19 cellular contexts compared by ENCODE assay signal in genomic region chr16:22255335-22255734, GRCh38. TPM values are rescaled to one million over a fixed set of nuclear protein-coding genes. Genes with fewer than 3 reads are reported as not detected.
DNase-seq lines count a peak whose midpoint lies in the region; ATAC-seq, FAIRE-seq and TF ChIP-seq lines count a peak whose summit lies in the region.
"Had no signal": no experiment of that assay in that cellular context is flagged by ENCODE, and none has a peak within 500 bp of the region (broad histone marks: within the 10 kb centered on the region; RNA-seq: fewer than 3 reads in every experiment).

No MANE protein-coding gene starts in this region.

- H2BK20ac ChIP-seq in H1 (ENCODE audit: low read length): no peak overlapping the region

- H3K23ac ChIP-seq in H1 (ENCODE audit: insufficient read length): no peak overlapping the region

- 94% methylated on average over 1 of the region's 1 CpG for WGBS in SK-N-SH (ENCODE audit: low lambda C conversion rate)
- 67% methylated on average over 1 of the region's 1 CpG; no CpG with 5 or more reads in 1 of the 2 experiments for WGBS in H1 (ENCODE audit: extremely low coverage in 1 of 2, insufficient coverage in 1 of 2, insufficient read length in 1 of 2, insufficient replicate concordance in 2 of 2, low coverage in 1 of 2, low lambda C conversion rate in 2 of 2, missing lambda C conversion rate in 1 of 2), 2 experiments

- ATAC-seq in SK-N-SH treated with all-trans-retinoic acid at 6 μM for 48 hours (no peak), HCT116 (no peak), GM18517 (IDR thresholded peaks at IDR 0.05; ENCODE audit: unreplicated experiment) (no peak)
- ATAC-seq: PC-3 had no signal

- no peak overlapping the region for H2BK120ac ChIP-seq in H1 (replicated peaks; ENCODE audit: low read depth, low read length)

- H2BK12ac ChIP-seq in H1 (ENCODE audit: low read depth, low read length): no peak overlapping the region

- H3K56ac ChIP-seq in H1 (replicated peaks; ENCODE audit: insufficient read length, low read depth, low read length): no peak overlapping the region

- H3K27me3 ChIP-seq in SK-N-SH (ENCODE audit: insufficient read depth): no peaks in the 10 kb centered on the region
- H3K27me3 ChIP-seq in HCT116 (ENCODE audit: insufficient read depth, low read length): no peaks in the 10 kb centered on the region
- no peaks in the 10 kb centered on the region for H3K27me3 ChIP-seq in H1 (replicated peaks in 1 of 4; ENCODE audit: control insufficient read depth in 3 of 4, extremely low read depth in 1 of 4, insufficient read depth in 3 of 4, low read length in 3 of 4)

- H3K4me2 ChIP-seq in SK-N-SH (no peak overlapping the region), HCT116 (ENCODE audit: low read length) (no peak overlapping the region), H1 (ENCODE audit: insufficient read depth in 1 of 2, low read depth in 2 of 2, low read length in 2 of 2) (no peak overlapping the region)

- H3K36me3 ChIP-seq in SK-N-SH (replicated peaks in 1 of 2; ENCODE audit: control insufficient read depth in 1 of 2, insufficient read depth in 2 of 2, low read length in 1 of 2) (peaks cover 23 to 44% of the 10 kb centered on the region in 2 experiments), HCT116 (ENCODE audit: control insufficient read depth in 1 of 2, insufficient read depth in 2 of 2, low read length in 2 of 2) (peaks cover 18 to 51% of the 10 kb centered on the region in 2 experiments), H1 (ENCODE audit: control insufficient read depth in 2 of 4, insufficient read depth in 4 of 4, low read length in 3 of 4) (peaks cover 6 to 40% (median 23%) of the 10 kb centered on the region in 4 experiments)

- H3K4ac ChIP-seq in H1 (replicated peaks; ENCODE audit: insufficient read length, low read depth, low read length): no peak overlapping the region

- no peaks in the 10 kb centered on the region for H3K9me3 ChIP-seq in SK-N-SH
- peaks cover 5% of the 10 kb centered on the region in 2 experiments; a peak in 1 of 4 replicates for H3K9me3 ChIP-seq in HCT116 (ENCODE audit: control insufficient read depth in 1 of 2, insufficient read depth in 1 of 2, low read depth in 1 of 2, low read length in 2 of 2)
- 0 out of 4 replicates have a peak, but pooled peaks cover 0 to 2% of the 10 kb centered on the region in 2 experiments for H3K9me3 ChIP-seq in H1 (ENCODE audit: insufficient read depth in 2 of 2, low read depth in 1 of 2, low read length in 1 of 2)

- intact Hi-C loops in HCT116 (cut with micrococcal nuclease): no loop called here

- H3K9ac ChIP-seq in SK-N-SH (no peak overlapping the region), HCT116 (ENCODE audit: low read length) (no peak overlapping the region), H1 (replicated peaks in 1 of 4; ENCODE audit: extremely low read depth in 1 of 4, low read depth in 3 of 4, low read length in 3 of 4) (no peak overlapping the region)

- no peaks in the 10 kb centered on the region for H3F3A ChIP-seq in SK-N-SH (replicated peaks; ENCODE audit: insufficient read depth)

- no peak for TF ChIP-seq CTCF in SK-N-SH (IDR thresholded peaks at IDR 0.05)
- TF ChIP-seq CTCF in HCT116 (IDR thresholded peaks at IDR 0.05 in 2 of 3, conservative IDR thresholded peaks at IDR 0.05 in 1 of 3; ENCODE audit: borderline replicate concordance in 1 of 3, insufficient read depth in 1 of 3, low read depth in 2 of 3, low read length in 2 of 3): no peak
- TF ChIP-seq CTCF in NB4 (IDR thresholded peaks at IDR 0.05; ENCODE audit: low read depth, low read length): no peak
- TF ChIP-seq CTCF in H1 (IDR thresholded peaks at IDR 0.05; ENCODE audit: control extremely low read depth in 1 of 3, insufficient read depth in 1 of 3, low read depth in 1 of 3, low read length in 3 of 3): no peak

- H2BK15ac ChIP-seq in H1 (ENCODE audit: low read length): no peak overlapping the region

- H3K27ac ChIP-seq in SK-N-SH (ENCODE audit: low read depth in 2 of 2, low read length in 1 of 2) (no peak overlapping the region), HCT116 (ENCODE audit: low read depth, low read length) (no peak overlapping the region), H1 (ENCODE audit: low read depth, low read length) (no peak overlapping the region)
- H3K27ac ChIP-seq: SK-N-MC had no signal

- POLR2A ChIA-PET in SK-N-SH (lab: Yijun Ruan, JAX) (no interaction called here), HCT116 (lab: Charles Lee) (no interaction called here), H1 (lab: Charles Lee; ENCODE audit: partially characterized antibody) (no interaction called here)

- TF ChIP-seq POLR2A in HCT116 (IDR thresholded peaks at IDR 0.05; ENCODE audit: borderline replicate concordance, extremely low read depth, insufficient read depth, insufficient read length) (no peak), NB4 (IDR thresholded peaks at IDR 0.05; ENCODE audit: extremely low read depth, insufficient read length) (no peak), H1 (IDR thresholded peaks at IDR 0.05; ENCODE audit: control extremely low read depth in 1 of 2, low read depth in 2 of 2, low read length in 2 of 2) (no peak)

- no peak for FAIRE-seq in H1 (lab: Jason Lieb, UNC)
- FAIRE-seq: A204.1, HTR-8/SVneo had no signal

- H3K23me2 ChIP-seq in H1 (ENCODE audit: low read depth, low read length): no peaks in the 10 kb centered on the region

- H3K9me2 ChIP-seq in SK-N-SH: no peaks in the 10 kb centered on the region
- no peaks in the 10 kb centered on the region for H3K9me2 ChIP-seq in HCT116 (ENCODE audit: insufficient read depth)

- TF ChIP-seq EP300 in SK-N-SH (IDR thresholded peaks at IDR 0.05; ENCODE audit: borderline replicate concordance in 1 of 2, low read depth in 1 of 2, low read length in 1 of 2) (no peak), H1 (IDR thresholded peaks at IDR 0.05; ENCODE audit: borderline replicate concordance in 1 of 2, low read depth in 2 of 2, low read length in 2 of 2) (no peak)

- no peak overlapping the region for H3K18ac ChIP-seq in H1 (ENCODE audit: extremely low read depth, low read length)

- CTCF ChIA-PET in SK-N-SH (lab: Yijun Ruan, JAX) (no interaction called here), HCT116 (lab: Charles Lee) (no interaction called here), H1 (lab: Charles Lee; ENCODE audit: partially characterized antibody) (interaction anchor here (0.7 to 1.7 kb wide), 2 partner anchors 11 to 75 kb away, joined by 3 to 4 read pairs; no protein-coding TSS in a partner anchor)

- RAD21 ChIA-PET in HCT116 (lab: Charles Lee; ENCODE audit: low non-redundant PET in 1 of 2, low total read pairs in 2 of 2, uncharacterized antibody in 2 of 2, unreplicated experiment in 2 of 2): no interaction called here

- no peak overlapping the region for H4K5ac ChIP-seq in H1 (ENCODE audit: insufficient read length, low read depth, low read length)

- H4K8ac ChIP-seq in H1 (ENCODE audit: extremely low read depth, insufficient read depth, low read length): no peak overlapping the region

- peaks cover 2% of the 10 kb centered on the region; the same call in 1 of the 2 replicates for H3K79me1 ChIP-seq in H1 (ENCODE audit: low read depth, low read length)

- H3K79me2 ChIP-seq in SK-N-SH (ENCODE audit: insufficient read depth) (no peaks in the 10 kb centered on the region), HCT116 (ENCODE audit: insufficient read depth, low read length) (no peaks in the 10 kb centered on the region), H1 (ENCODE audit: control insufficient read depth in 1 of 2, insufficient read depth in 2 of 2, low read length in 2 of 2) (no peaks in the 10 kb centered on the region)

- no peak overlapping the region for H3K14ac ChIP-seq in H1 (ENCODE audit: insufficient read length)

- H2AFZ ChIP-seq in SK-N-SH (ENCODE audit: low read depth) (no peak overlapping the region), HCT116 (ENCODE audit: low read depth, low read length, poor library complexity, severe bottlenecking) (no peak overlapping the region), H1 (ENCODE audit: low read length) (no peak overlapping the region)

- DNase-seq in SK-N-SH: no peak
- DNase-seq in HCT116 (ENCODE audit: low read depth, low spot score): no peak
- peak; percentile 23 for DNase-seq in NB4 (ENCODE audit: low read depth)
- DNase-seq in H1 (ENCODE audit: low read depth in 1 of 2, low spot score in 2 of 2): no peak
- no peak for DNase-seq in 8988T
- no peak for DNase-seq in DMS114 treated with DMSO at 0.1 percent for 48 hours (lab: John Stamatoyannopoulos, UW; ENCODE audit: unreplicated experiment)
- DNase-seq: DMS79, NCI-H1417, NCI-H1694 treated with DMSO at 0.1 percent for 48 hours, NCI-H2081 treated with DMSO at 0.1 percent for 48 hours, NCI-H446, NCI-H526, PC-3, Right ventricle myocardium superior had no signal

- H3K4me3 ChIP-seq in SK-N-SH (ENCODE audit: low read depth in 2 of 2, low read length in 1 of 2) (no peak overlapping the region; a peak in 1 of 4 replicates), HCT116 (replicated peaks in 1 of 2; ENCODE audit: low read depth in 1 of 2, low read length in 2 of 2) (no peak overlapping the region), NB4 (ENCODE audit: low read depth, low read length) (no peak overlapping the region), H1 (ENCODE audit: extremely low read depth in 1 of 4, insufficient read depth in 2 of 4, low read depth in 3 of 4, low read length in 4 of 4) (no peak overlapping the region)
- H3K4me3 ChIP-seq: SK-N-MC had no signal

- no TSS peak for BruUV-seq in HCT116 (replicated peaks; lab: Mats Ljungman, UMichigan)

- H3K4me1 ChIP-seq in SK-N-SH (ENCODE audit: control insufficient read depth in 1 of 2, insufficient read depth in 2 of 2, low read depth in 1 of 2, low read length in 1 of 2): no peaks in the 10 kb centered on the region
- H3K4me1 ChIP-seq in HCT116 (ENCODE audit: control insufficient read depth in 1 of 2, insufficient read depth in 2 of 2, low read length in 2 of 2): no peaks in the 10 kb centered on the region
- H3K4me1 ChIP-seq in H1 (replicated peaks in 1 of 4; ENCODE audit: control insufficient read depth in 3 of 4, insufficient read depth in 4 of 4, low read length in 3 of 4): no peaks in the 10 kb centered on the region

- TF ChIP-seq RAD21 in SK-N-SH (IDR thresholded peaks at IDR 0.05; ENCODE audit: low read length): no peak
- no peak for TF ChIP-seq RAD21 in HCT116 (IDR thresholded peaks at IDR 0.05; ENCODE audit: low read depth)
- TF ChIP-seq RAD21 in H1 (IDR thresholded peaks at IDR 0.05 in 1 of 2, conservative IDR thresholded peaks at IDR 0.05 in 1 of 2; ENCODE audit: low read depth in 2 of 2, low read length in 2 of 2): no peak

- H4K20me1 ChIP-seq in SK-N-SH (ENCODE audit: insufficient read depth) (no peaks in the 10 kb centered on the region), HCT116 (ENCODE audit: insufficient read depth) (no peaks in the 10 kb centered on the region), H1 (replicated peaks in 1 of 2; ENCODE audit: control insufficient read depth in 1 of 2, insufficient read depth in 2 of 2, low read length in 2 of 2) (peaks cover 0 to 2% of the 10 kb centered on the region in 2 experiments)

- H2BK5ac ChIP-seq in H1 (ENCODE audit: low read depth, low read length): no peak overlapping the region

- no peak overlapping the region for H2AK5ac ChIP-seq in H1 (ENCODE audit: low read depth, low read length)

- H4K91ac ChIP-seq in H1 (replicated peaks; ENCODE audit: insufficient read length, low read length): no peak overlapping the region

RNA-seq across cellular contexts. Expression of gene POLR3E, which starts 41.9 kb away (rescaled TPM):
- polyA plus RNA-seq in SK-N-SH (2012; rRNA removed): 57.4 and 59.6 TPM in 2 replicates
- polyA plus RNA-seq in SK-N-SH (2012; cell fraction: cytosol; rRNA removed): 32.0 and 33.3 TPM in 2 replicates
- polyA plus RNA-seq in SK-N-SH (2012; cell fraction: nucleus; rRNA removed): 158 and 191 TPM in 2 replicates
- 65.0 TPM for total RNA-seq in HCT116 (2021; ENCODE audit: unreplicated experiment)
- polyA plus RNA-seq in HCT116 (2012): 58.1 and 61.8 TPM in 2 replicates
- 91.3 and 96.5 TPM in 2 replicates for total RNA-seq in H1 (2021; fragmentation: NEBNext Ultra II Directional; extraction: Animal tissue kit (Norgen Biotek cat#: 25700))
- 125 and 164 TPM in 2 replicates for polyA plus RNA-seq in H1 (2011; rRNA removed)
- polyA plus RNA-seq in H1 (2011; cell fraction: cytosol; rRNA removed): 175 TPM
- polyA plus RNA-seq in H1 (2011; cell fraction: nucleus; rRNA removed): 290 TPM
- 62.5 to 78.0 TPM (median 71.7 TPM) in 4 replicates for polyA plus RNA-seq in H1 (2012, experiment 1 of 2)
- polyA plus RNA-seq in H1 (2012, experiment 2 of 2): 17.3 TPM
- 44.4 TPM for polyA plus RNA-seq in H1 (2013, experiment 1 of 2)
- 44.4 TPM for polyA plus RNA-seq in H1 (2013, experiment 2 of 2)
- polyA minus RNA-seq in H1 (2011; rRNA and poly(A)+ RNA removed): 338 and 528 TPM in 2 replicates
- polyA minus RNA-seq in H1 (2011; cell fraction: cytosol; rRNA and poly(A)+ RNA removed): 114 TPM
- polyA minus RNA-seq in H1 (2011; cell fraction: nucleus; rRNA and poly(A)+ RNA removed): 154 TPM

RNA-seq across cellular contexts. Expression of gene EEF2K, which starts 49.3 kb away (rescaled TPM):
- 8.0 and 10.4 TPM in 2 replicates for polyA plus RNA-seq in SK-N-SH (2012; rRNA removed)
- polyA plus RNA-seq in SK-N-SH (2012; cell fraction: cytosol; rRNA removed): 3.8 and 5.6 TPM in 2 replicates
- 35.2 and 38.2 TPM in 2 replicates for polyA plus RNA-seq in SK-N-SH (2012; cell fraction: nucleus; rRNA removed)
- total RNA-seq in HCT116 (2021; ENCODE audit: unreplicated experiment): 31.0 TPM
- 11.8 and 13.3 TPM in 2 replicates for polyA plus RNA-seq in HCT116 (2012)
- 30.2 and 30.5 TPM in 2 replicates for total RNA-seq in H1 (2021; fragmentation: NEBNext Ultra II Directional; extraction: Animal tissue kit (Norgen Biotek cat#: 25700))
- 14.9 and 16.3 TPM in 2 replicates for polyA plus RNA-seq in H1 (2011; rRNA removed)
- 11.8 TPM for polyA plus RNA-seq in H1 (2011; cell fraction: cytosol; rRNA removed)
- polyA plus RNA-seq in H1 (2011; cell fraction: nucleus; rRNA removed): 31.1 TPM
- 10.5 to 14.2 TPM (median 13.2 TPM) in 4 replicates for polyA plus RNA-seq in H1 (2012, experiment 1 of 2)
- 9.7 TPM for polyA plus RNA-seq in H1 (2012, experiment 2 of 2)
- 12.2 TPM for polyA plus RNA-seq in H1 (2013, experiment 1 of 2)
- 14.9 TPM for polyA plus RNA-seq in H1 (2013, experiment 2 of 2)
- polyA minus RNA-seq in H1 (2011; rRNA and poly(A)+ RNA removed): 49.2 and 51.9 TPM in 2 replicates
- polyA minus RNA-seq in H1 (2011; cell fraction: cytosol; rRNA and poly(A)+ RNA removed): 23.4 TPM
- polyA minus RNA-seq in H1 (2011; cell fraction: nucleus; rRNA and poly(A)+ RNA removed): 13.7 TPM

Comparison
In these comparisons a context has a peak if more than half of its experiments do, and no peak if none do; other contexts are left out.
1. Of the 17 proteins assayed by ChIP-seq in both H1 and SK-N-SH: peak only in H1: USF2; only in SK-N-SH: none; in both: none; in neither: 16.